ENCODE assay signal across 8 cellular contexts in the genomic region with DNA sequence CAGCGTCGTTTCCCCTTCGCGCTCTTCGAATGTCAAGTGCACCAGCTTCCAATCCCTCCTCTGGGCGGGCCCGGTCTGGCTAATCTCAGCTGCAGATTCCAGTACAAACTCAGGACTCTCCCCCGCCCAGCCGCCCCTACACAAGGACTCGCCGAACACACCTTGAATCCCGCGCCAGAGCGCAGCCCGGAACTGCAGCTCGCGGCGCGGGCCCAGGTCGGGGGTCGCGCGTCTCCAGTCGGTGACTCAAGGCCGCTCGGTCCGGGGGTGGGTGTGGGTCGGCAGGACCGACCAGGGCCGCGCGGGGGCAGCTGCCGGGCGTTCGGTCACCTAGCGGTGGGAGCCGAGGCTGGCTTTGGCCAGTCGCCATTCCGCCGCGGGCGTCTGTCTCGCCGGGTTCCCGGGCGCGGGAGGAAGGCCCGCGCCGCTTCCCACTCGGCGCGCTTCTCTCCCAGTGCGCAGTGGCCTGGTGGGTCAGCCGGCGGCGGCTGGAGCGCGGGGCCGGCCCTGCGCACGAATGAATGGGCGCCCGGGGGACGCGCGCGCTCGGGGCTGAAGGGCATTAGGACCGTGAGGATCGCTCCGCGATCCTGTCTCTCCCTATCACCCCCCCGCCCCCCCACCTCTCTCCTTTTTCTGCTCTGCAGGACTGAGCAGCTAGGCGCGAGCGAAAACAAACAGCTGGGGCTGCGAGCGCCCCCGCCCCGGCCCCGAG. TPM values are rescaled to one million over a fixed set of nuclear protein-coding genes. Genes with fewer than 3 reads are reported as not detected.
DNase-seq lines count a peak whose midpoint lies in the region; ATAC-seq and TF ChIP-seq lines count a peak whose summit lies in the region.

A gene (plus strand): TSS at position 628 of the 715 bp plus-strand sequence. CDS start 133 bp downstream, outside the sequence.

- H3K4me1 ChIP-seq in RWPE2 (ENCODE audit: insufficient read depth, poor library complexity, severe bottlenecking) (no peaks in the 10 kb centered on the region), esophagus (ENCODE audit: control insufficient read depth in 2 of 2, insufficient read depth in 2 of 2, low read length in 1 of 2) (peaks cover 6% of the 10 kb centered on the region in 2 donors)

- H3K9me3 Mint-ChIP-seq in naive B cell: peaks cover 0 to 2% (median 0%) of the 10 kb centered on the region in 7 donors

- TF ChIP-seq CTCF in GM12864 (IDR thresholded peaks at IDR 0.05; ENCODE audit: low read depth, low read length, missing control alignments) (no peak), RWPE2 (IDR thresholded peaks at IDR 0.05; ENCODE audit: poor library complexity, severe bottlenecking) (no peak)

- H3K36me3 Mint-ChIP-seq in naive B cell: no peaks in the 10 kb centered on the region

- WGBS in esophagus, 2 donors: 1 to 2% methylated on average over 49 to 82 of the region's 82 CpGs

- H3K9me3 ChIP-seq in RWPE2 (ENCODE audit: severe bottlenecking) (no peaks in the 10 kb centered on the region), esophagus (ENCODE audit: control insufficient read depth in 2 of 2, insufficient read depth in 1 of 2, low read depth in 1 of 2, low read length in 1 of 2) (no peaks in the 10 kb centered on the region)

- H3K27me3 Mint-ChIP-seq in naive B cell: peaks cover 50 to 66% (median 59%) of the 10 kb centered on the region in 3 donors

- H3K27ac Mint-ChIP-seq in naive B cell: no peak within 1 kb of the TSS

- H3K4me1 Mint-ChIP-seq in naive B cell: peaks cover 7 to 12% (median 8%) of the 10 kb centered on the region in 3 donors

- no peaks in the 10 kb centered on the region for H3K36me3 ChIP-seq in RWPE2 (ENCODE audit: low read depth)
- H3K36me3 ChIP-seq in esophagus (ENCODE audit: control insufficient read depth in 2 of 2, insufficient read depth in 2 of 2, low read length in 1 of 2): no peaks in the 10 kb centered on the region

- DNase-seq in A172 (ENCODE audit: low spot score) (peak; percentile 14), GM12864 (ENCODE audit: low read depth) (no peak), RWPE2 (ENCODE audit: low spot score) (no peak), naive B cell (no peak), epidermal melanocyte (ENCODE audit: insufficient read length, low spot score) (no peak)

- H3K27me3 ChIP-seq in RWPE2 (ENCODE audit: insufficient read depth, poor library complexity, severe bottlenecking) (peaks cover 75% of the 10 kb centered on the region), esophagus (ENCODE audit: control insufficient read depth in 1 of 2, insufficient read depth in 2 of 2, low read length in 2 of 2) (peaks cover 0 to 7% of the 10 kb centered on the region in 2 donors)

- H3K27ac ChIP-seq in RWPE2 (ENCODE audit: poor library complexity, severe bottlenecking): no peak within 1 kb of the TSS
- H3K27ac ChIP-seq in esophagus (ENCODE audit: low read depth in 2 of 2, low read length in 1 of 2): no peak within 1 kb of the TSS

- H3K4me3 ChIP-seq in GM12864 (ENCODE audit: low read depth, low read length) (peak within 1 kb of the TSS; percentile 17; the same call in 1 of the 2 replicates), RWPE2 (ENCODE audit: severe bottlenecking) (peak within 1 kb of the TSS; percentile 34), esophagus (ENCODE audit: low read depth in 1 of 2, low read length in 2 of 2) (peak within 1 kb of the TSS; percentile 31 to 46)

- peak; percentile 28; the same call in 2 of the 3 replicates for ATAC-seq in RWPE2 (ENCODE audit: low read depth)
- ATAC-seq in naive B cell (ENCODE audit: low read depth in 2 of 2): no peak
- ATAC-seq in HG03025 (IDR thresholded peaks at IDR 0.05; ENCODE audit: low FRiP score, unreplicated experiment): no peak
- ATAC-seq in GM19467 (IDR thresholded peaks at IDR 0.05; ENCODE audit: unreplicated experiment): no peak

- H3K4me3 Mint-ChIP-seq in naive B cell: peak within 1 kb of the TSS; percentile 21 to 86 (median 70)

RNA-seq across cellular contexts. Expression of the gene that starts here (rescaled TPM):
- total RNA-seq in A172 (2014; rRNA removed; shearing (Covaris generic)): 4.8 and 5.7 TPM in 2 replicates
- polyA plus RNA-seq in esophagus (under 1 TPM; 0.36 to 0.39 TPM), naive B cell (ENCODE audit: low read depth in 6 of 6) (not detected)
